ENCODE assay signal across 1 cellular context in genomic region chr13:51477653-51478324, GRCh38.
TF ChIP-seq lines count a peak whose summit lies in the region.

No MANE protein-coding gene starts in this region.

TF ChIP-seq in GM23338, 12 proteins besides CTCF, POLR2A, EP300 and RAD21 (continued from another document):
- TF ChIP-seq ZNF462 (CRISPR knock-in tag; IDR thresholded peaks at IDR 0.05) (no peak), JUNB (IDR thresholded peaks at IDR 0.05; ENCODE audit: unreplicated experiment) (no peak), ETS1 (IDR thresholded peaks at IDR 0.05) (no peak), REST (IDR thresholded peaks at IDR 0.05; ENCODE audit: unreplicated experiment) (no peak), EZH2 (IDR thresholded peaks at IDR 0.05; ENCODE audit: low read depth, unreplicated experiment) (no peak), POLR2AphosphoS5 (IDR thresholded peaks at IDR 0.05; ENCODE audit: low read depth) (no peak), NANOG (IDR thresholded peaks at IDR 0.05; ENCODE audit: borderline replicate concordance) (no peak)
TF ChIP-seq in GM23338: peak in this region for 0.
